In genomic region chr18:12033643-12034025, GRCh38 we compare ENCODE assay signal across 21 cellular contexts. TPM values are rescaled to one million over a fixed set of nuclear protein-coding genes. Genes with fewer than 3 reads are reported as not detected.
DNase-seq lines count a peak whose midpoint lies in the region; ATAC-seq and TF ChIP-seq lines count a peak whose summit lies in the region.
"Had no signal": no experiment of that assay in that cellular context is flagged by ENCODE, and none has a peak within 500 bp of the region (broad histone marks: within the 10 kb centered on the region; RNA-seq: fewer than 3 reads in every experiment).

No MANE protein-coding gene starts in this region.

- H3K4me2 ChIP-seq in GM23248 (ENCODE audit: unreplicated experiment), result no peak overlapping the region
- no peak overlapping the region for H3K4me2 ChIP-seq in mesenchymal stem cell (ENCODE audit: low read length, poor library complexity, severe bottlenecking)
- H3K4me2 ChIP-seq: A549, BLaER1, KMS-11 had no signal

- no peak overlapping the region for H2AFZ ChIP-seq in GM23248
- H2AFZ ChIP-seq in mesenchymal stem cell (ENCODE audit: low read depth, low read length), result no peak overlapping the region

- H3K9ac ChIP-seq in GM23248, result peak overlapping the region; percentile 44
- peak overlapping the region; percentile 49 for H3K9ac ChIP-seq in mesenchymal stem cell (ENCODE audit: low read length)
- H3K9ac ChIP-seq: BLaER1, KMS-11 had no signal

- no peaks in the 10 kb centered on the region for H3K36me3 ChIP-seq in GM23248 (ENCODE audit: low read depth)
- peaks cover 19 to 39% of the 10 kb centered on the region in 2 experiments for H3K36me3 ChIP-seq in mesenchymal stem cell (ENCODE audit: control insufficient read depth in 1 of 2, insufficient read depth in 2 of 2, low read depth in 1 of 2, low read length in 2 of 2)
- H3K36me3 ChIP-seq in gastrocnemius medialis, result peaks cover 0 to 36% of the 10 kb centered on the region in 2 donors

- H2BK120ac ChIP-seq in mesenchymal stem cell (ENCODE audit: low read depth, low read length), result no peak overlapping the region

- H3K9me2 ChIP-seq in GM23248 (ENCODE audit: insufficient read depth), result no peaks in the 10 kb centered on the region

- no peaks in the 10 kb centered on the region for H3K79me1 ChIP-seq in mesenchymal stem cell (replicated peaks; ENCODE audit: low read length, poor library complexity, severe bottlenecking)

- H3K14ac ChIP-seq in mesenchymal stem cell (ENCODE audit: low read length in 2 of 2), result no peak overlapping the region

- no peaks in the 10 kb centered on the region for H4K20me1 ChIP-seq in GM23248 (ENCODE audit: insufficient read depth)
- H4K20me1 ChIP-seq: BLaER1 had no signal

- no peaks in the 10 kb centered on the region for H3K27me3 ChIP-seq in GM23248 (replicated peaks; ENCODE audit: insufficient read depth)
- no peaks in the 10 kb centered on the region for H3K27me3 ChIP-seq in mesenchymal stem cell (ENCODE audit: control insufficient read depth in 1 of 2, insufficient read depth in 1 of 2, low read length in 2 of 2)
- H3K27me3 ChIP-seq in gastrocnemius medialis, result no peaks in the 10 kb centered on the region

- no peaks in the 10 kb centered on the region for H3K79me2 ChIP-seq in GM23248 (ENCODE audit: insufficient read depth)

- H3K27ac Mint-ChIP-seq in WTC11, result peak overlapping the region; percentile 22; the same call in 1 of the 2 replicates
- peak overlapping the region in 1 of 2 donors; percentile 71 for H3K27ac Mint-ChIP-seq in stimulated activated naive CD8-positive, alpha-beta T cell treated with anti-CD3 and anti-CD28 coated beads, Interleukin-15, amount 100 ng/mL, for 72 hours
- H3K27ac Mint-ChIP-seq: CD4-positive, alpha-beta memory T cell had no signal

- H3K4me1 ChIP-seq in GM23248 (ENCODE audit: insufficient read depth) (peaks cover 20% of the 10 kb centered on the region), mesenchymal stem cell (ENCODE audit: control insufficient read depth, insufficient read depth, low read depth, low read length) (peaks cover 17% of the 10 kb centered on the region), gastrocnemius medialis (peaks cover 13 to 18% of the 10 kb centered on the region in 2 donors)
- H3K4me1 ChIP-seq: A549 had no signal

- no peak overlapping the region for H2BK5ac ChIP-seq in mesenchymal stem cell (ENCODE audit: low read depth, low read length, poor library complexity, severe bottlenecking)

- peaks cover 26% of the 10 kb centered on the region for H3F3A ChIP-seq in GM23248 (ENCODE audit: insufficient read depth)

- no peaks in the 10 kb centered on the region for H3K9me3 Mint-ChIP-seq in WTC11
- H3K9me3 Mint-ChIP-seq in stimulated activated naive CD8-positive, alpha-beta T cell treated with anti-CD3 and anti-CD28 coated beads, Interleukin-15, amount 100 ng/mL, for 72 hours, result no peaks in the 10 kb centered on the region
- H3K9me3 Mint-ChIP-seq: CD4-positive, alpha-beta memory T cell had no signal

- H3K4me3 ChIP-seq in GM23248 (no peak overlapping the region), mesenchymal stem cell (ENCODE audit: insufficient read depth in 1 of 2, low read depth in 1 of 2, low read length in 2 of 2) (no peak overlapping the region), gastrocnemius medialis (no peak overlapping the region)
- H3K4me3 ChIP-seq: A549, BLaER1, GM12878 had no signal

- no peak for ATAC-seq in WTC11
- ATAC-seq in gastrocnemius medialis, result no peak
- no peak for ATAC-seq in stimulated activated naive CD8-positive, alpha-beta T cell treated with anti-CD3 and anti-CD28 coated beads, Interleukin-15, amount 100 ng/mL, for 72 hours
- ATAC-seq: A549, GM12878, HCT116 had no signal

- H2BK12ac ChIP-seq in mesenchymal stem cell (ENCODE audit: low read length in 2 of 2), result peak overlapping the region in 1 of 2 experiments; percentile 5

- H2BK15ac ChIP-seq in mesenchymal stem cell (ENCODE audit: low read depth, poor library complexity, severe bottlenecking), result no peak overlapping the region

- TF ChIP-seq POLR2A in gastrocnemius medialis (IDR thresholded peaks at IDR 0.05), result no peak

- H3K27me3 Mint-ChIP-seq in WTC11 (ENCODE audit: low read depth), result peaks cover 21% of the 10 kb centered on the region
- H3K27me3 Mint-ChIP-seq in stimulated activated naive CD8-positive, alpha-beta T cell treated with anti-CD3 and anti-CD28 coated beads, Interleukin-15, amount 100 ng/mL, for 72 hours, result peaks cover 16% of the 10 kb centered on the region

- CTCF ChIA-PET in WTC11 (lab: Charles Lee), result interaction anchor here (0.7 to 1.8 kb wide), 2 partner anchors 96 to 300 kb away, joined by 3 to 6 read pairs; no protein-coding TSS in a partner anchor

- H3K27ac ChIP-seq in GM23248 (peak overlapping the region; percentile 58), mesenchymal stem cell (ENCODE audit: low read length, poor library complexity, severe bottlenecking) (no peak overlapping the region), gastrocnemius medialis (peak overlapping the region in 3 of 4 donors; percentile 38 to 63 (median 47))
- H3K27ac ChIP-seq: A549, BLaER1, KMS-11 had no signal

- no peak overlapping the region for H3K18ac ChIP-seq in mesenchymal stem cell (ENCODE audit: low read depth in 1 of 2, low read length in 2 of 2)

- H3K4ac ChIP-seq in mesenchymal stem cell (ENCODE audit: low read depth in 1 of 2, low read length in 2 of 2), result no peak overlapping the region

- in situ Hi-C loops in GM23248 (cut with MboI) (no loop called here), gastrocnemius medialis (cut with MboI; ENCODE audit: low sequenced_read_pairs in 4 of 4) (loop anchor here in 2 of 4 donors (10.0 to 25.0 kb wide), 2 partner anchors 296 to 299 kb away; no protein-coding TSS in a partner anchor)

- peaks cover 34% of the 10 kb centered on the region for H3K36me3 Mint-ChIP-seq in WTC11
- H3K36me3 Mint-ChIP-seq: CD4-positive, alpha-beta memory T cell had no signal

- H3K9me3 ChIP-seq in GM23248 (ENCODE audit: low read depth) (no peaks in the 10 kb centered on the region), mesenchymal stem cell (ENCODE audit: control insufficient read depth, low read length) (no peaks in the 10 kb centered on the region), gastrocnemius medialis (no peaks in the 10 kb centered on the region)
- H3K9me3 ChIP-seq: A549, BLaER1 had no signal

- H2AK5ac ChIP-seq in mesenchymal stem cell (ENCODE audit: low read length, severe bottlenecking), result peak overlapping the region; percentile 25

- peaks cover 4% of the 10 kb centered on the region; the same call in 1 of the 2 replicates for H3K4me1 Mint-ChIP-seq in WTC11
- peaks cover 8% of the 10 kb centered on the region for H3K4me1 Mint-ChIP-seq in stimulated activated naive CD8-positive, alpha-beta T cell treated with anti-CD3 and anti-CD28 coated beads, Interleukin-15, amount 100 ng/mL, for 72 hours

- H4K91ac ChIP-seq in mesenchymal stem cell (ENCODE audit: low read length), result no peak overlapping the region

- DNase-seq in GM23248, result no peak
- no peak for DNase-seq in WTC11 (ENCODE audit: low spot score)
- no peak for DNase-seq in mesenchymal stem cell
- DNase-seq in gastrocnemius medialis, result no peak
- no peak for DNase-seq in AML-193 (lab: John Stamatoyannopoulos, UW)
- no peak for DNase-seq in activated CD4-positive, CD25-positive, alpha-beta regulatory T cell (lab: John Stamatoyannopoulos, UW)
- DNase-seq in stimulated activated naive CD8-positive, alpha-beta T cell treated with anti-CD3 and anti-CD28 coated beads, Interleukin-15, amount 100 ng/mL, for 72 hours, result no peak
- DNase-seq: CD4-positive, alpha-beta memory T cell; GF-D8; GOT3; NCI-H1417 treated with DMSO at 0.1 percent for 48 hours; NCI-H187 treated with DMSO at 0.1 percent for 48 hours; NCI-H226; NCI-H524 treated with DMSO at 0.1 percent for 48 hours; RPMI8226; SIG-M5 had no signal

- POLR2A ChIA-PET in WTC11 (lab: Charles Lee), result interaction anchor here (0.7 kb wide), 1 partner anchor 280 kb away, joined by 3 read pairs; no protein-coding TSS in a partner anchor

- H4K8ac ChIP-seq in mesenchymal stem cell (ENCODE audit: low read length), result no peak overlapping the region

- no peak for TF ChIP-seq CTCF in WTC11 (IDR thresholded peaks at IDR 0.05)
- no peak for TF ChIP-seq CTCF in gastrocnemius medialis (IDR thresholded peaks at IDR 0.05 in 4 of 5, conservative IDR thresholded peaks at IDR 0.05 in 1 of 5)

- WGBS in GM23248 (ENCODE audit: low coverage in 1 of 2, low lambda C conversion rate in 2 of 2, missing lambda C conversion rate in 2 of 2), 2 experiments, result 54 to 58% methylated on average over 7 of the region's 7 CpGs
- WGBS in mesenchymal stem cell, result 74% methylated on average over 7 of the region's 7 CpGs

- H3K23ac ChIP-seq in mesenchymal stem cell (ENCODE audit: low read length in 2 of 2), result no peak overlapping the region

- intact Hi-C loops in gastrocnemius medialis (cut with DNase I; ENCODE audit: low total_unique reads), result loop anchor here (10.0 kb wide), 2 partner anchors 299 to 379 kb away; no protein-coding TSS in a partner anchor

- H3K4me3 Mint-ChIP-seq in WTC11, result no peak overlapping the region
- no peak overlapping the region for H3K4me3 Mint-ChIP-seq in stimulated activated naive CD8-positive, alpha-beta T cell treated with anti-CD3 and anti-CD28 coated beads, Interleukin-15, amount 100 ng/mL, for 72 hours
- H3K4me3 Mint-ChIP-seq: CD4-positive, alpha-beta memory T cell had no signal

TF ChIP-seq in WTC11, 78 proteins besides CTCF, POLR2A, EP300 and RAD21 (continues in another document):
- TF ChIP-seq NFATC4 (CRISPR knock-in tag; IDR thresholded peaks at IDR 0.05) (no peak), NR3C1 (CRISPR knock-in tag; conservative IDR thresholded peaks at IDR 0.05; ENCODE audit: low read depth) (no peak), HMGA2 (CRISPR knock-in tag; IDR thresholded peaks at IDR 0.05) (no peak), ZNF512 (CRISPR knock-in tag; IDR thresholded peaks at IDR 0.05; ENCODE audit: borderline replicate concordance) (no peak), ETV6 (CRISPR knock-in tag; IDR thresholded peaks at IDR 0.05) (no peak), MYBL2 (CRISPR knock-in tag; IDR thresholded peaks at IDR 0.05) (no peak), ZNF263 (CRISPR knock-in tag; IDR thresholded peaks at IDR 0.05; ENCODE audit: low read depth) (no peak)

RNA-seq across cellular contexts. Expression of gene IMPA2, which starts 52.3 kb away (rescaled TPM):
- total RNA-seq in GM23248 (2014; rRNA removed; shearing (Covaris generic)), result 11.1 and 13.0 TPM in 2 replicates
- polyA plus RNA-seq in GM23248 (2016; fragmentation: Nextera tagmentation; extraction: Ambion mirVana), result 8.0 and 8.1 TPM in 2 replicates
- 98.8 to 113 TPM (median 108 TPM) in 3 replicates for total RNA-seq in WTC11 (2021)
- polyA plus RNA-seq in mesenchymal stem cell (2013, experiment 1 of 2), result 12.3 TPM
- 12.2 TPM for polyA plus RNA-seq in mesenchymal stem cell (2013, experiment 2 of 2)
- 100 to 1,000 TPM; 245 to 391 (median 274) TPM for total RNA-seq in gastrocnemius medialis
